ENCODE assay signal across 1 cellular context in genomic region chr3:182911782-182912111, GRCh38.
TF ChIP-seq lines count a peak whose summit lies in the region.

No MANE protein-coding gene starts in this region.

TF ChIP-seq in GM23338, 12 proteins besides CTCF, POLR2A, EP300 and RAD21 (continued from another document):
- TF ChIP-seq ZNF462 (CRISPR knock-in tag; IDR thresholded peaks at IDR 0.05) (no peak), NANOG (IDR thresholded peaks at IDR 0.05; ENCODE audit: borderline replicate concordance) (no peak), JUNB (IDR thresholded peaks at IDR 0.05; ENCODE audit: unreplicated experiment) (no peak), ETS1 (IDR thresholded peaks at IDR 0.05) (no peak), EZH2 (IDR thresholded peaks at IDR 0.05; ENCODE audit: low read depth, unreplicated experiment) (no peak), POLR2AphosphoS5 (IDR thresholded peaks at IDR 0.05; ENCODE audit: low read depth) (no peak)
